8 cellular contexts compared by ENCODE assay signal in the genomic region with DNA sequence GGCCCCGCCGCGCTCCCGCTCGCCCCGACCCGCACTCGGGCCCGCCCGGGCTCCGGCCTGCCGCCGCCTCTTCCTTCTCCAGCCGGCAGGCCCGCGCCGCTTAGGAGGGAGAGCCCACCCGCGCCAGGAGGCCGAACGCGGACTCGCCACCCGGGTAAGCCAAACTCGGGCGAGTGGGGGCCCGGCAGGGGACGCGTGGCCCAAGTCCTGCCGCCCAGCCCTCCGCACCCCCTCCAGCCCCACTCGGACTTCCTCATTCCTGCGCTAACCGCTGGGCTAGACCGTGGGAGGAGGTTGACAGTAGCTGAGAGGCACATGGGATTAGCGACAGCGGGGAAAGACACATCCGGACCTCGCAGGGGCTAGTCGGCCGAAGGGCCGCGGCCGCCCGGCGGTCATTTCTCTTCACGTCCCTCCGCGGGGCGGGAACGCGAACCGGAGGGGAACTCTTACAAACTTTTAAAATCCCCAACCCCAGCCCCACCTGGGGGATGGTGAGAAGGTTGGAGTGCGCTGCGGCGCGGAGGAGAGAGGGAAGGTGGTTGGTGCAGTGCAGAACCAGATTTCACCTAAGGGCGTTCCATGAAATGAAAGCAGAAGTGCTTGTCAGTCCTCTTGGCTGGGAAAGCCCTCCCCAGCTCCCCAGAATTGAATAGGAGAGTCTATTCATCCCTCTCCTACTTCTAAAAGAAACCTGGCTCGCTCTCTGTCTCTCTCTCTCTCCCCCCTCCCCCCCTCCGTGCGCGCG.
DNase-seq lines count a peak whose midpoint lies in the region; ATAC-seq and TF ChIP-seq lines count a peak whose summit lies in the region.

No MANE protein-coding gene starts in this region.

- H3K27ac ChIP-seq in layer of hippocampus (ENCODE audit: low read depth, low read length), result peak overlapping the region; percentile 98

- peak overlapping the region; percentile 75 for H3K4me3 ChIP-seq in choroid plexus epithelial cell (ENCODE audit: low read depth, low read length)

- TF ChIP-seq CTCF in choroid plexus epithelial cell (conservative IDR thresholded peaks at IDR 0.05; ENCODE audit: low read depth, low read length), result no peak

- peak; percentile 11 for DNase-seq in 8988T
- peak; percentile 45 for DNase-seq in NCI-H2196 (lab: John Stamatoyannopoulos, UW; ENCODE audit: unreplicated experiment)
- peak; percentile 39 for DNase-seq in activated CD4-positive, alpha-beta T cell treated with anti-CD3 and anti-CD28 coated beads for 1 hour
- DNase-seq in choroid plexus epithelial cell (ENCODE audit: low read depth), result peak; percentile 73
- DNase-seq in stimulated activated CD4-positive, alpha-beta T cell treated with anti-CD3 and anti-CD28 coated beads, Interleukin-1b, Interleukin-23, amount 100 ng/mL, for 48 hours, result peak; percentile 57

- H3K27me3 ChIP-seq in layer of hippocampus (ENCODE audit: control insufficient read depth, insufficient read depth, low read length), result no peaks in the 10 kb centered on the region

- ATAC-seq in GM18519 (IDR thresholded peaks at IDR 0.05; ENCODE audit: low FRiP score, unreplicated experiment) (peak; percentile 28), HG03025 (IDR thresholded peaks at IDR 0.05; ENCODE audit: low FRiP score, unreplicated experiment) (peak; percentile 45)

Comparison
In these comparisons a context has a peak if more than half of its experiments do, and no peak if none do; other contexts are left out.
1. Peak in every context shown above with its lines: DNase-seq, ATAC-seq, H3K4me3 ChIP-seq and H3K27ac ChIP-seq.
2. DNase-seq: peak in every context shown above with its lines; median percentile 73 in choroid plexus epithelial cell; 57 in stimulated activated CD4-positive, alpha-beta T cell treated with anti-CD3 and anti-CD28 coated beads, Interleukin-1b, Interleukin-23, amount 100 ng/mL, for 48 hours; 45 in NCI-H2196; 39 in activated CD4-positive, alpha-beta T cell treated with anti-CD3 and anti-CD28 coated beads for 1 hour; 11 in 8988T.